ENCODE assay signal across 8 cellular contexts in genomic region chr1:67429011-67429527, GRCh38. TPM values are rescaled to one million over a fixed set of nuclear protein-coding genes. Genes with fewer than 3 reads are reported as not detected.
DNase-seq lines count a peak whose midpoint lies in the region; ATAC-seq lines count a peak whose summit lies in the region.

No MANE protein-coding gene starts in this region.

- H3K4me3 Mint-ChIP-seq in stimulated activated memory B cell treated with anti-CD40 and anti-IgM and Interleukin-4, amounts not matched to agents 10 μg/mL and 1 μg/mL and 100 μg/mL, for 72 hours = peak overlapping the region; percentile 87

- peaks cover 39% of the 10 kb centered on the region for H3K36me3 Mint-ChIP-seq in stimulated activated memory B cell treated with anti-CD40 and anti-IgM and Interleukin-4, amounts not matched to agents 10 μg/mL and 1 μg/mL and 100 μg/mL, for 72 hours

- H3K9me3 Mint-ChIP-seq in stimulated activated memory B cell treated with anti-CD40 and anti-IgM and Interleukin-4, amounts not matched to agents 10 μg/mL and 1 μg/mL and 100 μg/mL, for 72 hours = no peaks in the 10 kb centered on the region

- no peaks in the 10 kb centered on the region for H3K9me3 ChIP-seq in mononuclear cell (ENCODE audit: low read depth, low read length)

- DNase-seq in activated gamma-delta T cell treated with Interleukin-2 at 50 U/mL for 16 hours = peak; percentile 10
- DNase-seq in activated gamma-delta T cell (lab: John Stamatoyannopoulos, UW) = no peak
- DNase-seq in T-helper 9 cell = peak; percentile 4
- DNase-seq in cerebellum (ENCODE audit: low spot score) = peak; percentile 14

- H3K27ac Mint-ChIP-seq in stimulated activated memory B cell treated with anti-CD40 and anti-IgM and Interleukin-4, amounts not matched to agents 10 μg/mL and 1 μg/mL and 100 μg/mL, for 72 hours = peak overlapping the region; percentile 96

- no peak for ATAC-seq in stimulated activated memory B cell treated with anti-CD40 and anti-IgM and Interleukin-4, amounts not matched to agents 10 μg/mL and 1 μg/mL and 100 μg/mL, for 72 hours
- ATAC-seq in GM21723 (IDR thresholded peaks at IDR 0.05; ENCODE audit: unreplicated experiment) = no peak
- ATAC-seq in HG03095 (IDR thresholded peaks at IDR 0.05; ENCODE audit: unreplicated experiment) = no peak

- H3K4me3 ChIP-seq in mononuclear cell (ENCODE audit: low read length) = peak overlapping the region; percentile 75

- peaks cover 38% of the 10 kb centered on the region for H3K4me1 ChIP-seq in mononuclear cell (ENCODE audit: insufficient read depth, low read length)

- peaks cover 60% of the 10 kb centered on the region for H3K4me1 Mint-ChIP-seq in stimulated activated memory B cell treated with anti-CD40 and anti-IgM and Interleukin-4, amounts not matched to agents 10 μg/mL and 1 μg/mL and 100 μg/mL, for 72 hours

- no peaks in the 10 kb centered on the region for H3K27me3 ChIP-seq in mononuclear cell (ENCODE audit: insufficient read depth, low read length)

- no peaks in the 10 kb centered on the region for H3K27me3 Mint-ChIP-seq in stimulated activated memory B cell treated with anti-CD40 and anti-IgM and Interleukin-4, amounts not matched to agents 10 μg/mL and 1 μg/mL and 100 μg/mL, for 72 hours

RNA-seq across cellular contexts. Expression of gene SERBP1, which starts 1.1 kb away (rescaled TPM):
- total RNA-seq in cerebellum = 127 TPM
- total RNA-seq in mononuclear cell = 124 TPM
